25 cellular contexts compared by ENCODE assay signal in the genomic region with DNA sequence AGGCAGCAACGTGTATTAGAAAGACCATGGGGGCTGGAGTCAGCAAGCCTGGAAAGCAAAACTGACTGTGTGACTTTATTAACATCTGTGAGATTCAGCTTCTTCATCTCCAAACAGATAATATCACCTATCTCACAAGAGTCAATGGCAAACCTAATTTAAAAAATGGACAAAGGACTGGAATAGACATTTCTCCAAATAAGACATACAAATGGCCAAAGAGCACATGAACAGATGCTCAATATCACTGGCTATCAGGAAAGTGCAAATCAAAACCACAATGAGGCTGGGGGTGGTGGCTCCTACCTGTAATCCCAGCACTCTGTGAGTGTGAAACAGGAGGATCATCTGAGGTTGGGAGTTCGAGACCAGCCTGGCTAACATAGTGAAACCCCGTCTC.
"Had no signal": no experiment of that assay in that cellular context is flagged by ENCODE, and none has a peak within 500 bp of the region (broad histone marks: within the 10 kb centered on the region; RNA-seq: fewer than 3 reads in every experiment).

No MANE protein-coding gene starts in this region.

- ATAC-seq: stimulated activated effector memory CD8-positive, alpha-beta T cell treated with anti-CD3 and anti-CD28 coated beads, Interleukin-12 subunit alpha, Interleukin-12 subunit beta, amount 100 ng/mL, for 72 hours; stimulated activated memory B cell treated with anti-CD40 and anti-IgM and Interleukin-4, amounts not matched to agents 10 μg/mL and 1 μg/mL and 100 μg/mL, for 72 hours; stimulated activated naive B cell treated with anti-CD40 and anti-IgM and Interleukin-4, amounts not matched to agents 10 μg/mL and 1 μg/mL and 100 μg/mL, for 72 hours; stimulated activated naive CD8-positive, alpha-beta T cell treated with anti-CD3 and anti-CD28 coated beads, Interleukin-15, amount 100 ng/mL, for 72 hours; stimulated activated naive CD8-positive, alpha-beta T cell treated with anti-CD3 and anti-CD28 coated beads, Interleukin-15, Interleukin-2, amounts not matched to agents 100 U/mL and 50 U/mL, for 24 hours; upper lobe of right lung had no signal

- H3K36me3 ChIP-seq: stomach, suprapubic skin, thoracic aorta, thyroid gland, transverse colon, upper lobe of left lung, upper lobe of right lung, uterus, vagina had no signal

- H3K4me1 ChIP-seq: stomach, suprapubic skin, testis, thyroid gland, tibial artery, tibial nerve, transverse colon, upper lobe of left lung, upper lobe of right lung, uterus, vagina had no signal

- H3K4me3 ChIP-seq: stomach, suprapubic skin, testis, thoracic aorta, thyroid gland, tibial artery, tibial nerve, transverse colon, upper lobe of left lung, upper lobe of right lung, uterus, vagina had no signal

- H3K27ac ChIP-seq: stomach, suprapubic skin, testis, thoracic aorta, thyroid gland, tibial artery, tibial nerve, transverse colon, upper lobe of left lung, upper lobe of right lung, uterus, vagina had no signal

- H3K9me3 ChIP-seq: suprapubic skin, testis, thoracic aorta, thyroid gland, tibial artery, transverse colon, upper lobe of left lung, upper lobe of right lung, uterus, vagina had no signal

- DNase-seq: stimulated activated CD4-positive, alpha-beta T cell treated with anti-CD3 and anti-CD28 coated beads, Interleukin-2, amount 100 ng/mL, for 48 hours; stimulated activated CD4-positive, alpha-beta T cell treated with anti-CD3 and anti-CD28 coated beads, Interleukin-4, amount 100 ng/mL, for 1 hour; stimulated activated CD4-positive, alpha-beta T cell treated with anti-CD3 and anti-CD28 coated beads, Interleukin-4, amount 100 ng/mL, for 24 hours; stimulated activated CD4-positive, alpha-beta T cell treated with anti-CD3 and anti-CD28 coated beads, Interleukin-4, amount 100 ng/mL, for 4 hours; stimulated activated CD8-positive, alpha-beta memory T cell treated with anti-CD3 and anti-CD28 coated beads, Interleukin-4, amount 100 ng/mL, for 48 hours; stimulated activated naive B cell treated with anti-CD40 and anti-IgM and Interleukin-4, amounts not matched to agents 10 μg/mL and 1 μg/mL and 100 μg/mL, for 72 hours; stimulated activated naive CD4-positive, alpha-beta T cell; stimulated activated naive CD4-positive, alpha-beta T cell treated with Interleukin-2 at 50 U/mL for 16 hours; stimulated activated naive CD8-positive, alpha-beta T cell treated with anti-CD3 and anti-CD28 coated beads, Interleukin-15, amount 100 ng/mL, for 72 hours; stimulated activated naive CD8-positive, alpha-beta T cell treated with anti-CD3 and anti-CD28 coated beads, Interleukin-15, Interleukin-2, amounts not matched to agents 100 U/mL and 50 U/mL, for 24 hours; stomach; substantia nigra; testis; thyroid gland; tibial artery; transverse colon; upper lobe of left lung; upper lobe of right lung; uterus had no signal

- H3K27me3 ChIP-seq: stomach, suprapubic skin, testis, thyroid gland, tibial artery, tibial nerve, transverse colon, upper lobe of left lung, upper lobe of right lung, uterus, vagina had no signal
